ENCODE assay signal across 8 cellular contexts in the genomic region with DNA sequence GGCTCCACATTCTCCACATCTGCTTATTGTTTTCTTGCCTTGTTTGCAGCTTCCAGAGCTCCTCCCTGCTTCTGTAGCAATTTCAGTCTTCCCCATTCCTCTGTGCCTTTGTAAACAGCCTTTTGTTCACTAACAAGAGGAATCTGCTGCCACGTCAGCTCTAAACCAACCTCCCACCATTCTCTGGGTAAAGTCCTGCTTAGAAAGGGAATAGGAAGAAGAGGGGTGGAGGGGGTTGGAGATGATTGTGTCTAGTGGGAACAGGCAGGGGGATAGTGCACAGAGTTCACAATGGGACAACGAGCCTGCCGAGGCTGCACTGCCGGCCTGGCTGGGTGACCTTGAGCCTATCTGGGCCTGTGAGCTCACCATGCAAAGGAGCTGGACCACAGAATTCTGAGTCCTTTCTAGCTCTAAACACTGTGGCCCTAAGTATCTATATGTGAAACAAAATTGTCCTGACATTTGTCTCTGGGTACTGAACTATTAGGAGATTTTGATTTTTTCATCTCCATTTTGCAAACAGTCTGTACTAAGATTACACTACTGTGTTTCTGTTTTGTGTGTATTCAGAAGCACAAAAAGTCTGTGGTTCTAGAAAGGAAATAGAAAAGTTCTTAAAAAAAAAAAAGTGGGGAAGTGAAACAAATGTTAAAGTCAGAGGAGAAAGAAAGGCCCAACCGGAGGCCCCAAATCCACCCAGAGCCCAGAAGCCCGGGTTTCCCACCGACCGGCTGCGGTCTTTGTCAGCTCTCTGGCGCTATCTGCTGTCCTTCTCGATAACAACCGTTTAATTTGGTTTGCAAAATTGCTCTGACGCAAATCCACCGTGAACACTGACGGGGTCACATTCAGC. TPM values are rescaled to one million over a fixed set of nuclear protein-coding genes. Genes with fewer than 3 reads are reported as not detected.
DNase-seq lines count a peak whose midpoint lies in the region; ATAC-seq and TF ChIP-seq lines count a peak whose summit lies in the region.

No MANE protein-coding gene starts in this region.

- H3K4me2 ChIP-seq in DND-41 (ENCODE audit: insufficient read depth, low read length): no peak overlapping the region

- no peaks in the 10 kb centered on the region for H3K36me3 Mint-ChIP-seq in activated T-helper 2 cell treated with anti-CD3 and anti-CD28 coated beads, Interferon-gamma antibody, Interleukin-2, Interleukin-4, amounts not matched to agents 10 μg/mL and 5 μg/mL and 100 μg/mL, durations not matched to agents 14 hours and 24 hours and 36 hours (ENCODE audit: low read depth)

- H2AFZ ChIP-seq in DND-41 (ENCODE audit: low read depth, low read length) (no peak overlapping the region), neuron (ENCODE audit: low read depth, low read length) (peak overlapping the region; percentile 17)

- H3K9ac ChIP-seq in DND-41 (ENCODE audit: low read depth, low read length) (no peak overlapping the region), subcutaneous abdominal adipose tissue (ENCODE audit: low read length in 5 of 5) (peak overlapping the region in 4 of 5 donors; percentile 32 to 52 (median 40))

- H3K79me2 ChIP-seq in DND-41 (ENCODE audit: insufficient read depth, low read length): no peaks in the 10 kb centered on the region

- no peak overlapping the region for H3K4me3 Mint-ChIP-seq in activated T-helper 2 cell treated with anti-CD3 and anti-CD28 coated beads, Interferon-gamma antibody, Interleukin-2, Interleukin-4, amounts not matched to agents 10 μg/mL and 5 μg/mL and 100 μg/mL, durations not matched to agents 14 hours and 24 hours and 36 hours (ENCODE audit: low read depth)

- POLR2A ChIA-PET in RWPE1 (lab: Yijun Ruan, JAX; ENCODE audit: low non-redundant PET): interaction anchor here (0.7 kb wide), 1 partner anchor 1300 kb away, joined by 3 read pairs; no protein-coding TSS in a partner anchor

- H3K27me3 Mint-ChIP-seq in activated T-helper 2 cell treated with anti-CD3 and anti-CD28 coated beads, Interferon-gamma antibody, Interleukin-2, Interleukin-4, amounts not matched to agents 10 μg/mL and 5 μg/mL and 100 μg/mL, durations not matched to agents 14 hours and 24 hours and 36 hours (ENCODE audit: low read depth): peaks cover 10% of the 10 kb centered on the region

- H3K4me3 ChIP-seq in DND-41 (ENCODE audit: low read depth in 1 of 2, low read length in 2 of 2) (no peak overlapping the region), fibroblast of the aortic adventitia (ENCODE audit: low read depth, low read length) (no peak overlapping the region), neuron (ENCODE audit: low read length) (peak overlapping the region; percentile 38), subcutaneous abdominal adipose tissue (ENCODE audit: low read depth in 1 of 5, low read length in 5 of 5) (peak overlapping the region in 4 of 5 donors; percentile 16 to 36 (median 26))

- no peaks in the 10 kb centered on the region for H4K20me1 ChIP-seq in DND-41 (ENCODE audit: insufficient read depth, low read length)

- H3K27ac ChIP-seq in DND-41 (ENCODE audit: low read length): no peak overlapping the region
- H3K27ac ChIP-seq in RWPE1: no peak overlapping the region
- peak overlapping the region; percentile 58 for H3K27ac ChIP-seq in subcutaneous abdominal adipose tissue (ENCODE audit: low read depth, low read length)

- ATAC-seq in DND-41 (ENCODE audit: insufficient read depth, low read depth): peak; percentile 90
- ATAC-seq in GM21528 (IDR thresholded peaks at IDR 0.05; ENCODE audit: low FRiP score, unreplicated experiment): peak; percentile 93

- no peak overlapping the region for H3K27ac Mint-ChIP-seq in activated T-helper 2 cell treated with anti-CD3 and anti-CD28 coated beads, Interferon-gamma antibody, Interleukin-2, Interleukin-4, amounts not matched to agents 10 μg/mL and 5 μg/mL and 100 μg/mL, durations not matched to agents 14 hours and 24 hours and 36 hours

- CTCF ChIA-PET in RWPE1 (lab: Yijun Ruan, JAX): interaction anchor here (0.6 to 2.0 kb wide), 8 partner anchors 17 to 513 kb away, joined by 3 to 13 read pairs (median 6); no protein-coding TSS in a partner anchor

- H3K4me1 ChIP-seq in DND-41 (ENCODE audit: insufficient read depth, low read length) (peaks cover 3% of the 10 kb centered on the region; the same call in 1 of the 2 replicates), neuron (ENCODE audit: insufficient read depth, low read length) (peaks cover 19% of the 10 kb centered on the region), subcutaneous abdominal adipose tissue (ENCODE audit: control insufficient read depth in 5 of 5, insufficient read depth in 5 of 5, low read length in 5 of 5) (peaks cover 3 to 16% (median 12%) of the 10 kb centered on the region in 5 donors)

- no peaks in the 10 kb centered on the region for H3K9me3 Mint-ChIP-seq in activated T-helper 2 cell treated with anti-CD3 and anti-CD28 coated beads, Interferon-gamma antibody, Interleukin-2, Interleukin-4, amounts not matched to agents 10 μg/mL and 5 μg/mL and 100 μg/mL, durations not matched to agents 14 hours and 24 hours and 36 hours

- H3K4me1 Mint-ChIP-seq in activated T-helper 2 cell treated with anti-CD3 and anti-CD28 coated beads, Interferon-gamma antibody, Interleukin-2, Interleukin-4, amounts not matched to agents 10 μg/mL and 5 μg/mL and 100 μg/mL, durations not matched to agents 14 hours and 24 hours and 36 hours (ENCODE audit: low read depth): peaks cover 10% of the 10 kb centered on the region

- H3K36me3 ChIP-seq in DND-41 (ENCODE audit: insufficient read depth, low read length) (no peaks in the 10 kb centered on the region), neuron (ENCODE audit: insufficient read depth, low read length) (no peaks in the 10 kb centered on the region), subcutaneous abdominal adipose tissue (ENCODE audit: control insufficient read depth in 5 of 5, insufficient read depth in 5 of 5, low read length in 5 of 5) (no peaks in the 10 kb centered on the region)

- intact Hi-C loops in activated T-helper 2 cell treated with anti-CD3 and anti-CD28 coated beads, Interferon-gamma antibody, Interleukin-2, Interleukin-4, amounts not matched to agents 10 μg/mL and 5 μg/mL and 100 μg/mL, durations not matched to agents 14 hours and 24 hours and 36 hours (cut with micrococcal nuclease): loop anchor here (1.0 kb wide), 2 partner anchors 107 to 113 kb away; no protein-coding TSS in a partner anchor

- DNase-seq in DND-41: peak; percentile 77
- peak; percentile 83 for DNase-seq in HuH-7 (ENCODE audit: low spot score)
- DNase-seq in RWPE1 (ENCODE audit: low spot score): peak; percentile 87
- DNase-seq in activated T-helper 2 cell treated with anti-CD3 and anti-CD28 coated beads, Interferon-gamma antibody, Interleukin-2, Interleukin-4, amounts not matched to agents 10 μg/mL and 5 μg/mL and 100 μg/mL, durations not matched to agents 14 hours and 24 hours and 36 hours (ENCODE audit: low spot score): peak; percentile 67
- DNase-seq in fibroblast of the aortic adventitia (ENCODE audit: low read depth): peak; percentile 81

- TF ChIP-seq CTCF in DND-41 (IDR thresholded peaks at IDR 0.05; ENCODE audit: borderline replicate concordance, extremely low read depth, low read length, poor library complexity, severe bottlenecking) (peak; percentile 82), RWPE1 (conservative IDR thresholded peaks at IDR 0.05; ENCODE audit: low read depth) (peak; percentile 85), fibroblast of the aortic adventitia (IDR thresholded peaks at IDR 0.05; ENCODE audit: insufficient read depth, low read length) (peak; percentile 70)

- H3K27me3 ChIP-seq in DND-41 (ENCODE audit: insufficient read depth, low read length, poor library complexity) (peaks cover 6% of the 10 kb centered on the region), neuron (ENCODE audit: insufficient read depth, low read length) (peaks cover 8% of the 10 kb centered on the region), subcutaneous abdominal adipose tissue (ENCODE audit: control insufficient read depth in 5 of 5, insufficient read depth in 4 of 5, low read length in 5 of 5) (no peaks in the 10 kb centered on the region)

- no peaks in the 10 kb centered on the region for H3K9me3 ChIP-seq in DND-41 (ENCODE audit: insufficient read depth, low read length, severe bottlenecking)
- no peaks in the 10 kb centered on the region for H3K9me3 ChIP-seq in neuron (ENCODE audit: low read length)
- no peaks in the 10 kb centered on the region for H3K9me3 ChIP-seq in subcutaneous abdominal adipose tissue (ENCODE audit: control insufficient read depth in 5 of 5, low read length in 5 of 5)

RNA-seq across cellular contexts. Expression of a gene that starts 1.4 kb away (rescaled TPM):
- not detected in 2 replicates for total RNA-seq in activated T-helper 2 cell treated with anti-CD3 and anti-CD28 coated beads, Interferon-gamma antibody, Interleukin-2, Interleukin-4, amounts not matched to agents 10 μg/mL and 5 μg/mL and 100 μg/mL, durations not matched to agents 14 hours and 24 hours and 36 hours
- not detected in 2 replicates for total RNA-seq in fibroblast of the aortic adventitia (ENCODE audit: low replicate concordance)

RNA-seq across cellular contexts. Expression of a gene that starts 34.1 kb away (rescaled TPM):
- 43.2 and 46.6 TPM in 2 replicates for total RNA-seq in activated T-helper 2 cell treated with anti-CD3 and anti-CD28 coated beads, Interferon-gamma antibody, Interleukin-2, Interleukin-4, amounts not matched to agents 10 μg/mL and 5 μg/mL and 100 μg/mL, durations not matched to agents 14 hours and 24 hours and 36 hours
- 102 and 154 TPM in 2 replicates for total RNA-seq in fibroblast of the aortic adventitia (ENCODE audit: low replicate concordance)

Comparison
In these comparisons a context has a peak if more than half of its experiments do, and no peak if none do; other contexts are left out.
1. H3K4me3 ChIP-seq: peak in neuron (single experiment) and subcutaneous abdominal adipose tissue (4 of 5); none in DND-41 (0 of 2) and fibroblast of the aortic adventitia (single experiment).
2. Peak in every context shown above with its lines, with median percentiles within 50 percentile points of each other: DNase-seq and CTCF ChIP-seq.